In genomic region chr1:156136970-156137483, GRCh38 we compare ENCODE assay signal across 1 cellular context.
TF ChIP-seq lines count a peak whose summit lies in the region.

No MANE protein-coding gene starts in this region.

TF ChIP-seq in K562, 482 proteins besides CTCF, POLR2A, EP300 and RAD21:
- TF ChIP-seq ZNF277 (CRISPR knock-in tag; IDR thresholded peaks at IDR 0.05; ENCODE audit: borderline replicate concordance) (no peak), POLR2G (IDR thresholded peaks at IDR 0.05; ENCODE audit: low read depth, low read length) (0 out of 2 replicates have a peak, but pooled peaks have one; percentile 27)
